Comparison of ENCODE assay signal across 8 cellular contexts in genomic region chr3:114624676-114625181, GRCh38.
DNase-seq lines count a peak whose midpoint lies in the region; ATAC-seq, FAIRE-seq and TF ChIP-seq lines count a peak whose summit lies in the region.

No MANE protein-coding gene starts in this region.

- peaks cover 19 to 43% of the 10 kb centered on the region in 2 donors for H3K4me1 ChIP-seq in kidney (ENCODE audit: control insufficient read depth in 1 of 2, insufficient read depth in 1 of 2, low read depth in 1 of 2, low read length in 2 of 2)

- no peak for ATAC-seq in HG03565 (IDR thresholded peaks at IDR 0.05; ENCODE audit: unreplicated experiment)

- peak overlapping the region; percentile 98 for H3K27ac ChIP-seq in caudate nucleus (ENCODE audit: low read depth, low read length)
- H3K27ac ChIP-seq in kidney (ENCODE audit: low read depth in 2 of 2, low read length in 2 of 2): peak overlapping the region; percentile 93 to 96

- no peaks in the 10 kb centered on the region for H3K9me3 ChIP-seq in kidney (ENCODE audit: control insufficient read depth in 1 of 2, low read length in 2 of 2)

- intact Hi-C loops in kidney (cut with DNase I): no loop called here

- TF ChIP-seq CTCF in AG04449 (IDR thresholded peaks at IDR 0.05; ENCODE audit: insufficient read depth, low read length, missing control alignments) (no peak), kidney (IDR thresholded peaks at IDR 0.05; ENCODE audit: borderline replicate concordance, extremely low read depth, insufficient read depth) (no peak)

- CTCF ChIA-PET in AG04449 (lab: Yijun Ruan, JAX): interaction anchor here (0.9 kb wide), 2 partner anchors 9 to 15 kb away, joined by 3 read pairs; no protein-coding TSS in a partner anchor

- peak; percentile 76 for FAIRE-seq in kidney (lab: Jason Lieb, UNC)

- no peaks in the 10 kb centered on the region for H3K36me3 ChIP-seq in kidney (ENCODE audit: control insufficient read depth in 1 of 2, insufficient read depth in 2 of 2, low read length in 2 of 2)

- peak overlapping the region; percentile 44 for H3K4me3 ChIP-seq in AG04449 (ENCODE audit: low read depth, low read length)
- peak overlapping the region; percentile 52 to 54 for H3K4me3 ChIP-seq in kidney (ENCODE audit: low read length in 2 of 2)

- peak; percentile 87 for DNase-seq in AG04449 (ENCODE audit: low read depth, low spot score)
- peak; percentile 49 for DNase-seq in LoVo (ENCODE audit: low spot score)
- DNase-seq in caudate nucleus (lab: John Stamatoyannopoulos, UW): peak; percentile 13 to 89 (median 74)
- DNase-seq in kidney: peak; percentile 96
- peak; percentile 93 for DNase-seq in smooth muscle cell of the brain vasculature (ENCODE audit: low read depth, low spot score)
- no peak for DNase-seq in NCI-H748 treated with DMSO at 0.1 percent for 48 hours (lab: John Stamatoyannopoulos, UW)
- no peak for DNase-seq in stimulated activated CD4-positive, alpha-beta T cell treated with anti-CD3 and anti-CD28 coated beads, Interleukin-12 subunit alpha, Interleukin-12 subunit beta, amount 100 ng/mL, for 4 hours

- H3K9ac ChIP-seq in kidney (ENCODE audit: low read length in 2 of 2): peak overlapping the region; percentile 20 to 65

- POLR2A ChIA-PET in AG04449 (lab: Yijun Ruan, JAX): no interaction called here

Comparison
In these comparisons a context has a peak if more than half of its experiments do, and no peak if none do; other contexts are left out.
1. DNase-seq: peak in AG04449 (single experiment), LoVo (single experiment), caudate nucleus (61 of 61), kidney (single experiment) and smooth muscle cell of the brain vasculature (single experiment); none in NCI-H748 treated with DMSO at 0.1 percent for 48 hours (single experiment) and stimulated activated CD4-positive, alpha-beta T cell treated with anti-CD3 and anti-CD28 coated beads, Interleukin-12 subunit alpha, Interleukin-12 subunit beta, amount 100 ng/mL, for 4 hours (single experiment).